7 cellular contexts compared by ENCODE assay signal in the genomic region with DNA sequence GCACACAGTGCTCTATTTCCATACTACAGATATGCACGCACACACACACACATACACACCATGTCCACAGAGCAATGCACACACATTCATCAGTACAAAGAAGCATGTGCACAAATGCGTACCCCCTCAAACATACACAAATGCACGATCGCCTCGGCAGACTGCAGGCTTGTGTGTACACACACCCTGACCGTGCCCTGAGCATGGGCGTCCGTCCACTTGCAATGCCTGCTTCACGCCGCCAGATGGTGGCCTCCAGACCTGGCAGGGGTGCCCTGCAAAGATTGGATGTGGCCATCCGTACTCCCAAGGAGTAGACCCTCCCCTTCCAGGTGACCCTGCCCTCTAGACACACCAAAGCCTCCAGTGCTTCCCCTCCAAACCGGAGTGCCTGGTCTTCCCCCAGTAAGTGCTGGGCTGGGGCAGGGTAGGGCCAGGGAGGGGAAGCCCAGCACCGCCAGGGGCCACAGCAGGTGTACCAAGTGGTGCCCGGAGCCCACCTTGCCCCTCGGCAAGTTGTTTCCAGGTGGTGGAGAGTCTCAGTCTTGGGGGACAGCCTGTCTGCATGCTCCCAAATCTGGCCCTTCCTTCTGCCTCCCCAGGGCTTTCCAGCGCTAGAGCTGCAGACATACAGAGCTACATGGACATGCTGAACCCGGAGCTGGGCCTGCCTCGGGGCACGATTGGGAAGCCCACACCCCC. TPM values are rescaled to one million over a fixed set of nuclear protein-coding genes. Genes with fewer than 3 reads are reported as not detected.
A peak's percentile ranks its signal among the peaks of the same experiment; 100 is the strongest.
DNase-seq lines count a peak whose midpoint lies in the region; ATAC-seq, FAIRE-seq and TF ChIP-seq lines count a peak whose summit lies in the region.

No MANE protein-coding gene starts in this region.

- TF ChIP-seq EP300 in neural cell (conservative IDR thresholded peaks at IDR 0.05; ENCODE audit: poor library complexity, severe bottlenecking): no peak

- no peaks in the 10 kb centered on the region for H3K79me2 ChIP-seq in neural cell (replicated peaks; ENCODE audit: insufficient read depth, low read length)

- H3K4me3 ChIP-seq in neural cell (ENCODE audit: low read length): no peak overlapping the region

- H3K9me3 ChIP-seq in neural cell (ENCODE audit: low read length): no peaks in the 10 kb centered on the region

- TF ChIP-seq RAD21 in neural cell (conservative IDR thresholded peaks at IDR 0.05): no peak

- peak; percentile 81 for FAIRE-seq in GM12892 (lab: Jason Lieb, UNC)

- no peak overlapping the region for H3K9ac ChIP-seq in neural cell (ENCODE audit: low read length)

- no peak overlapping the region for H3K27ac ChIP-seq in neural cell (ENCODE audit: low read length)

- TF ChIP-seq POLR2A in GM12892 (IDR thresholded peaks at IDR 0.05; ENCODE audit: low read depth, low read length): no peak

- ATAC-seq in HG03280 (IDR thresholded peaks at IDR 0.05; ENCODE audit: unreplicated experiment) (no peak), GM18858 (IDR thresholded peaks at IDR 0.05; ENCODE audit: unreplicated experiment) (no peak)

- H3K4me2 ChIP-seq in neural cell (ENCODE audit: low read length): no peak overlapping the region

- peaks cover 48% of the 10 kb centered on the region for H3K27me3 ChIP-seq in neural cell (ENCODE audit: insufficient read depth, low read depth, low read length)

- H3F3A ChIP-seq in neural cell (ENCODE audit: insufficient read depth, low read length, poor library complexity, severe bottlenecking): no peaks in the 10 kb centered on the region

- no peaks in the 10 kb centered on the region for H3K36me3 ChIP-seq in neural cell (ENCODE audit: insufficient read depth, low read length)

- no peaks in the 10 kb centered on the region for H4K20me1 ChIP-seq in neural cell (ENCODE audit: insufficient read depth)

- DNase-seq in GM12892 (ENCODE audit: insufficient read length) (no peak), RKO (ENCODE audit: low spot score) (peak; percentile 34), cerebellum (ENCODE audit: low spot score) (peak; percentile 49), OCI-M2 (lab: John Stamatoyannopoulos, UW; ENCODE audit: unreplicated experiment) (no peak)

- H2AFZ ChIP-seq in neural cell (ENCODE audit: low read depth, low read length): no peak overlapping the region

- TF ChIP-seq CTCF in neural cell (IDR thresholded peaks at IDR 0.05; ENCODE audit: poor library complexity, severe bottlenecking): peak; percentile 16

- no peaks in the 10 kb centered on the region for H3K9me2 ChIP-seq in neural cell (ENCODE audit: insufficient read depth, low read length)

TF ChIP-seq in neural cell, 6 proteins besides CTCF, POLR2A, EP300 and RAD21:
- TF ChIP-seq, protein P1, sequence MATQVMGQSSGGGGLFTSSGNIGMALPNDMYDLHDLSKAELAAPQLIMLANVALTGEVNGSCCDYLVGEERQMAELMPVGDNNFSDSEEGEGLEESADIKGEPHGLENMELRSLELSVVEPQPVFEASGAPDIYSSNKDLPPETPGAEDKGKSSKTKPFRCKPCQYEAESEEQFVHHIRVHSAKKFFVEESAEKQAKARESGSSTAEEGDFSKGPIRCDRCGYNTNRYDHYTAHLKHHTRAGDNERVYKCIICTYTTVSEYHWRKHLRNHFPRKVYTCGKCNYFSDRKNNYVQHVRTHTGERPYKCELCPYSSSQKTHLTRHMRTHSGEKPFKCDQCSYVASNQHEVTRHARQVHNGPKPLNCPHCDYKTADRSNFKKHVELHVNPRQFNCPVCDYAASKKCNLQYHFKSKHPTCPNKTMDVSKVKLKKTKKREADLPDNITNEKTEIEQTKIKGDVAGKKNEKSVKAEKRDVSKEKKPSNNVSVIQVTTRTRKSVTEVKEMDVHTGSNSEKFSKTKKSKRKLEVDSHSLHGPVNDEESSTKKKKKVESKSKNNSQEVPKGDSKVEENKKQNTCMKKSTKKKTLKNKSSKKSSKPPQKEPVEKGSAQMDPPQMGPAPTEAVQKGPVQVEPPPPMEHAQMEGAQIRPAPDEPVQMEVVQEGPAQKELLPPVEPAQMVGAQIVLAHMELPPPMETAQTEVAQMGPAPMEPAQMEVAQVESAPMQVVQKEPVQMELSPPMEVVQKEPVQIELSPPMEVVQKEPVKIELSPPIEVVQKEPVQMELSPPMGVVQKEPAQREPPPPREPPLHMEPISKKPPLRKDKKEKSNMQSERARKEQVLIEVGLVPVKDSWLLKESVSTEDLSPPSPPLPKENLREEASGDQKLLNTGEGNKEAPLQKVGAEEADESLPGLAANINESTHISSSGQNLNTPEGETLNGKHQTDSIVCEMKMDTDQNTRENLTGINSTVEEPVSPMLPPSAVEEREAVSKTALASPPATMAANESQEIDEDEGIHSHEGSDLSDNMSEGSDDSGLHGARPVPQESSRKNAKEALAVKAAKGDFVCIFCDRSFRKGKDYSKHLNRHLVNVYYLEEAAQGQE (IDR thresholded peaks at IDR 0.05; ENCODE audit: borderline replicate concordance): no peak
- TF ChIP-seq MXI1 (conservative IDR thresholded peaks at IDR 0.05; ENCODE audit: poor library complexity, severe bottlenecking) (no peak), EZH2 (IDR thresholded peaks at IDR 0.05; ENCODE audit: borderline replicate concordance, insufficient read depth, low read length, poor library complexity, severe bottlenecking) (no peak), TAF1 (IDR thresholded peaks at IDR 0.05; ENCODE audit: low read depth) (no peak), SMC3 (conservative IDR thresholded peaks at IDR 0.05; ENCODE audit: poor library complexity) (no peak), POLR2AphosphoS5 (IDR thresholded peaks at IDR 0.05) (no peak)

RNA-seq across cellular contexts. Expression of a gene that starts 20.6 kb away (rescaled TPM):
- not detected for polyA plus RNA-seq in GM12892 (2012; ENCODE audit: missing spikeins)
- total RNA-seq in cerebellum: 0.18 TPM
- polyA plus RNA-seq in neural cell: not detected in 2 replicates
- polyA minus RNA-seq in neural cell: not detected in 2 replicates

RNA-seq across cellular contexts. Expression of a gene that starts 20.8 kb away (rescaled TPM):
- not detected for polyA plus RNA-seq in GM12892 (2012; ENCODE audit: missing spikeins)
- total RNA-seq in cerebellum: 9.5 TPM
- polyA plus RNA-seq in neural cell: 52.2 and 68.5 TPM in 2 replicates
- polyA minus RNA-seq in neural cell: 8.0 and 10.0 TPM in 2 replicates

RNA-seq across cellular contexts. Expression of a gene that starts 25.5 kb away (rescaled TPM):
- 0.57 TPM for polyA plus RNA-seq in GM12892 (2012; ENCODE audit: missing spikeins)
- total RNA-seq in cerebellum: 0.18 TPM
- not detected in 2 replicates for polyA plus RNA-seq in neural cell
- not detected in 2 replicates for polyA minus RNA-seq in neural cell

RNA-seq across cellular contexts. Expression of a gene that starts 46.3 kb away (rescaled TPM):
- polyA plus RNA-seq in GM12892 (2012; ENCODE audit: missing spikeins): 0.11 TPM
- total RNA-seq in cerebellum: 13.5 TPM
- 24.0 and 28.8 TPM in 2 replicates for polyA plus RNA-seq in neural cell
- 24.1 and 25.4 TPM in 2 replicates for polyA minus RNA-seq in neural cell

RNA-seq across cellular contexts. Expression of a gene that starts 51.6 kb away (rescaled TPM):
- polyA plus RNA-seq in GM12892 (2012; ENCODE audit: missing spikeins): 46.6 TPM
- 23.2 TPM for total RNA-seq in cerebellum
- 101 TPM in 2 replicates for polyA plus RNA-seq in neural cell
- polyA minus RNA-seq in neural cell: 60.1 and 74.8 TPM in 2 replicates

Comparison
In these comparisons a context has a peak if more than half of its experiments do, and no peak if none do; other contexts are left out.
1. DNase-seq: peak in RKO (single experiment) and cerebellum (single experiment); none in GM12892 (single experiment) and OCI-M2 (single experiment).